Comparison of ENCODE assay signal across 9 cellular contexts in genomic region chr22:43346521-43346929, GRCh38. TPM values are rescaled to one million over a fixed set of nuclear protein-coding genes. Genes with fewer than 3 reads are reported as not detected.
A peak's percentile ranks its signal among the peaks of the same experiment; 100 is the strongest.
DNase-seq lines count a peak whose midpoint lies in the region; ATAC-seq and TF ChIP-seq lines count a peak whose summit lies in the region.
"Had no signal": no experiment of that assay in that cellular context is flagged by ENCODE, and none has a peak within 500 bp of the region (broad histone marks: within the 10 kb centered on the region; RNA-seq: fewer than 3 reads in every experiment).

No MANE protein-coding gene starts in this region.

- WGBS in GM23248 (ENCODE audit: low coverage in 1 of 2, low lambda C conversion rate in 2 of 2, missing lambda C conversion rate in 2 of 2), 2 experiments = 5 to 8% methylated on average over 6 to 8 of the region's 8 CpGs
- no CpG with 5 or more reads among the region's 8 CpGs for WGBS in trophoblast cell (ENCODE audit: extremely low coverage, insufficient coverage, insufficient read length)

- no peak for TF ChIP-seq POLR2A in vagina (IDR thresholded peaks at IDR 0.05)

- no peak overlapping the region for H2AK5ac ChIP-seq in trophoblast cell (ENCODE audit: low read length)

- H3K4me3 Mint-ChIP-seq in activated T-cell treated with anti-CD3 and anti-CD28 coated beads, Interleukin-2, amount 50 U/mL, for 4 hours = no peak overlapping the region

- H4K91ac ChIP-seq in trophoblast cell (ENCODE audit: low read depth, low read length) = no peak overlapping the region

- H3K14ac ChIP-seq in trophoblast cell (ENCODE audit: low read length) = no peak overlapping the region

- no peak overlapping the region for H4K12ac ChIP-seq in trophoblast cell (ENCODE audit: low read depth, low read length)

- H3K9me2 ChIP-seq in GM23248 (ENCODE audit: insufficient read depth) = no peaks in the 10 kb centered on the region
- H3K9me2 ChIP-seq in OCI-LY7 (ENCODE audit: insufficient read depth, low read length) = no peaks in the 10 kb centered on the region

- H3K27ac ChIP-seq in GM23248 (no peak overlapping the region), OCI-LY7 (ENCODE audit: low read depth, low read length, poor library complexity, severe bottlenecking) (no peak overlapping the region), trophoblast cell (ENCODE audit: low read depth, low read length) (no peak overlapping the region), vagina (no peak overlapping the region)

- H3K4me3 ChIP-seq in GM23248 (no peak overlapping the region), OCI-LY7 (ENCODE audit: low read depth, low read length, poor library complexity, severe bottlenecking) (no peak overlapping the region), foreskin fibroblast (ENCODE audit: low read depth in 1 of 2, low read length in 2 of 2) (no peak overlapping the region), trophoblast cell (ENCODE audit: low read depth, low read length) (no peak overlapping the region), vagina (no peak overlapping the region)

- no TSS peak for BruUV-seq in OCI-LY7 (replicated peaks; lab: Mats Ljungman, UMichigan)

- H4K8ac ChIP-seq in trophoblast cell (ENCODE audit: low read depth, low read length) = no peak overlapping the region

- no peaks in the 10 kb centered on the region for H3K36me3 ChIP-seq in GM23248 (ENCODE audit: low read depth)
- no peaks in the 10 kb centered on the region for H3K36me3 ChIP-seq in OCI-LY7 (ENCODE audit: insufficient read depth, low read length)
- no peaks in the 10 kb centered on the region for H3K36me3 ChIP-seq in trophoblast cell (ENCODE audit: control insufficient read depth in 1 of 2, insufficient read depth in 2 of 2, low read length in 2 of 2)
- no peaks in the 10 kb centered on the region for H3K36me3 ChIP-seq in vagina

- H2AFZ ChIP-seq in GM23248 = no peak overlapping the region
- peak overlapping the region; percentile 42; the same call in 1 of the 2 replicates for H2AFZ ChIP-seq in OCI-LY7 (ENCODE audit: low read length)
- H2AFZ ChIP-seq in trophoblast cell (ENCODE audit: insufficient read depth, low read length, poor library complexity) = no peak overlapping the region

- no peak overlapping the region for H2BK5ac ChIP-seq in trophoblast cell (ENCODE audit: low read depth, low read length, poor library complexity)

- H3K4me2 ChIP-seq in GM23248 (ENCODE audit: unreplicated experiment) (no peak overlapping the region), OCI-LY7 (ENCODE audit: low read length) (no peak overlapping the region), trophoblast cell (ENCODE audit: low read length) (no peak overlapping the region)

- peaks cover 61% of the 10 kb centered on the region for H3K27me3 Mint-ChIP-seq in activated T-cell treated with anti-CD3 and anti-CD28 coated beads, Interleukin-2, amount 50 U/mL, for 4 hours (ENCODE audit: low read depth)

- H2BK12ac ChIP-seq in trophoblast cell (ENCODE audit: low read length) = no peak overlapping the region

- CTCF ChIA-PET in OCI-LY7 (lab: Charles Lee; ENCODE audit: unreplicated experiment) = interaction anchor here (0.6 to 1.8 kb wide), 2 partner anchors 62 to 73 kb away, joined by 3 to 11 read pairs; no protein-coding TSS in a partner anchor

- peak; percentile 57 to 71 for ATAC-seq in activated T-cell treated with anti-CD3 and anti-CD28 coated beads, Interleukin-2, amount 50 U/mL, for 4 hours
- ATAC-seq in HG02610 (IDR thresholded peaks at IDR 0.05; ENCODE audit: unreplicated experiment) = no peak

- no peak overlapping the region for H3K23ac ChIP-seq in trophoblast cell (ENCODE audit: low read length)

- H3K4me1 Mint-ChIP-seq in activated T-cell treated with anti-CD3 and anti-CD28 coated beads, Interleukin-2, amount 50 U/mL, for 4 hours (ENCODE audit: low read depth) = peaks cover 12% of the 10 kb centered on the region

- H3F3A ChIP-seq in GM23248 (ENCODE audit: insufficient read depth) = no peaks in the 10 kb centered on the region

- H3K36me3 Mint-ChIP-seq in activated T-cell treated with anti-CD3 and anti-CD28 coated beads, Interleukin-2, amount 50 U/mL, for 4 hours (ENCODE audit: insufficient read depth) = no peaks in the 10 kb centered on the region

- H3K9me3 ChIP-seq in GM23248 (ENCODE audit: low read depth) (no peaks in the 10 kb centered on the region), OCI-LY7 (ENCODE audit: low read length) (no peaks in the 10 kb centered on the region), trophoblast cell (ENCODE audit: insufficient read depth, low read depth, low read length) (peaks cover 7% of the 10 kb centered on the region), vagina (no peaks in the 10 kb centered on the region)

- TF ChIP-seq CTCF in AG09319 (IDR thresholded peaks at IDR 0.05; ENCODE audit: low read depth, low read length) (peak; percentile 72), OCI-LY7 (conservative IDR thresholded peaks at IDR 0.05; ENCODE audit: low read length) (peak; percentile 84), foreskin fibroblast (IDR thresholded peaks at IDR 0.05; ENCODE audit: low read depth, low read length) (peak; percentile 75), vagina (IDR thresholded peaks at IDR 0.05) (peak; percentile 34 to 66 (median 54))

- H3K4me1 ChIP-seq in GM23248 (ENCODE audit: insufficient read depth) (no peaks in the 10 kb centered on the region), OCI-LY7 (ENCODE audit: insufficient read depth, low read length, poor library complexity, severe bottlenecking) (no peaks in the 10 kb centered on the region), trophoblast cell (ENCODE audit: control insufficient read depth in 1 of 2, insufficient read depth in 2 of 2, low read length in 2 of 2) (no peaks in the 10 kb centered on the region), vagina (peaks cover 16% of the 10 kb centered on the region)

- no peaks in the 10 kb centered on the region for H3K79me1 ChIP-seq in trophoblast cell (ENCODE audit: low read length)

- H2BK120ac ChIP-seq in trophoblast cell (ENCODE audit: insufficient read depth, low read length, poor library complexity) = no peak overlapping the region

- in situ Hi-C loops in GM23248 (cut with MboI) = no loop called here

- H3K9me3 Mint-ChIP-seq in activated T-cell treated with anti-CD3 and anti-CD28 coated beads, Interleukin-2, amount 50 U/mL, for 4 hours = no peaks in the 10 kb centered on the region

- H4K20me1 ChIP-seq in GM23248 (ENCODE audit: insufficient read depth) = no peaks in the 10 kb centered on the region
- no peaks in the 10 kb centered on the region for H4K20me1 ChIP-seq in OCI-LY7 (ENCODE audit: insufficient read depth, low read length)

- H3K9ac ChIP-seq in GM23248 = no peak overlapping the region
- H3K9ac ChIP-seq in trophoblast cell (ENCODE audit: low read length) = no peak overlapping the region

- no peaks in the 10 kb centered on the region for H3K79me2 ChIP-seq in GM23248 (ENCODE audit: insufficient read depth)
- H3K79me2 ChIP-seq in OCI-LY7 (ENCODE audit: insufficient read depth, low read depth, low read length) = no peaks in the 10 kb centered on the region
- H3K79me2 ChIP-seq in trophoblast cell (ENCODE audit: control insufficient read depth, insufficient read depth, low read length, poor library complexity) = no peaks in the 10 kb centered on the region

- intact Hi-C loops in OCI-LY7 (cut with micrococcal nuclease; ENCODE audit: unreplicated experiment) = loop anchor here (1.0 kb wide), 2 partner anchors 72 to 115 kb away; no protein-coding TSS in a partner anchor
- intact Hi-C loops in vagina (cut with DNase I) = no loop called here

- H3K27me3 ChIP-seq in GM23248 (replicated peaks; ENCODE audit: insufficient read depth) (peaks cover 16% of the 10 kb centered on the region), trophoblast cell (ENCODE audit: insufficient read depth, low read length) (peaks cover 31% of the 10 kb centered on the region), vagina (peaks cover 9% of the 10 kb centered on the region)

- DNase-seq in AG09319 (ENCODE audit: extremely low read depth, low read depth) (no peak), GM23248 (peak; percentile 51), OCI-LY7 (ENCODE audit: low spot score) (peak; percentile 55), foreskin fibroblast (peak in 1 of 2 donors; percentile 45), trophoblast cell (peak; percentile 51 to 72), vagina (ENCODE audit: extremely low spot score in 2 of 2) (no peak)
- DNase-seq in activated T-cell treated with anti-CD3 and anti-CD28 coated beads, Interleukin-2, amount 50 U/mL, for 4 hours = peak; percentile 64

- no peak overlapping the region for H3K18ac ChIP-seq in trophoblast cell (ENCODE audit: low read length)

- H3K4ac ChIP-seq in trophoblast cell (ENCODE audit: low read depth, low read length) = no peak overlapping the region

- POLR2A ChIA-PET in OCI-LY7 (lab: Charles Lee) = no interaction called here

RNA-seq across cellular contexts. Expression of gene SCUBE1, which starts 3.4 kb away (rescaled TPM):
- not detected in 2 replicates for total RNA-seq in GM23248 (2014; rRNA removed; shearing (Covaris generic))
- polyA plus RNA-seq in GM23248 (2016; fragmentation: Nextera tagmentation; extraction: Ambion mirVana) = not detected in 2 replicates
- not detected in 2 replicates for total RNA-seq in OCI-LY7 (2014; rRNA removed; shearing (Covaris generic))
- not detected in 2 replicates for total RNA-seq in OCI-LY7 (2022)
- under 1 TPM in 1 of 3 donors, not detected in 2; 0.08 TPM for total RNA-seq in activated T-cell treated with anti-CD3 and anti-CD28 coated beads, Interleukin-2, amount 50 U/mL, for 4 hours
- polyA plus RNA-seq in trophoblast cell (2013) = 0.08 and 0.12 TPM in 2 replicates
- 6.9 TPM for total RNA-seq in vagina
- total RNA-seq: pulmonary artery endothelial cell had no signal

Comparison
In these comparisons a context has a peak if more than half of its experiments do, and no peak if none do; other contexts are left out.
1. DNase-seq: peak in GM23248 (single experiment), OCI-LY7 (single experiment), activated T-cell treated with anti-CD3 and anti-CD28 coated beads, Interleukin-2, amount 50 U/mL, for 4 hours (single experiment) and trophoblast cell (2 of 2); none in AG09319 (single experiment) and vagina (0 of 2).
2. Peak in every context shown above with its lines, with median percentiles within 50 percentile points of each other: CTCF ChIP-seq.